Comparison of ENCODE assay signal across 15 cellular contexts in the genomic region with DNA sequence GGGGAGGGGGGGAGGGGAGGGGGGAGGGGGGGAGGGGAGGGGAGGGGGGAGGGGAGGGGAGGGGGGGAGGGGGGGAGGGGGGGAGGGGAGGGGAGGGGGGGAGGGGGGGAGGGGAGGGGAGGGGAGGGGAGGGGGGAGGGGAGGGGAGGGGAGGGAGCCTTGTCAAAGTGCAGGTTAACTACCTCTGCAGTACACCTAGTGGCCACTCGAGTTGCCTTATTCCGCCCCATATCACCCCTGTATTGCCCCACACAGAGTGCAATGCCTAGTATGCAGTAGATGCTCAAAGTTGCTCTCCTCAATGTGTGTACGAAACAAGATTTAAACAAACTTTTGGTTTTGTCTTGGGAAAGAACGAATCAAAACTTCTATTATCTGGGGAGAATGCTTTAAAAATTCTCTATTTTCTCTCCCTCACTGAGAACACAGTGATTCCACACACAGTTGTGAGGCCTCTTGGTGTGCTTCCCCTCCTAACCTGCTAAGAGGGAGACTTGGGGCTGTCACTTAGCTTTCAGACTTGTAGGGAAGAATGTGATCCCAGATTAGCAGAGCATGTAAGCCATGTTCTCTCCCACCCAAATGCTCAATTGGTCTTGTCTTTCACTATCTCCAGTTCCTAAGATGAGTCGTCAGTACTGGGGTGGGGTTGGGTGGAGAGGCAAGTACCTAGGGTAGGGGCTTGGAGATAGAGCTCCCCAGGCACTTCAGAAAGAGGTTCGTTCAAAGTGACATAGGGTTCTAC.
DNase-seq lines count a peak whose midpoint lies in the region; ATAC-seq and TF ChIP-seq lines count a peak whose summit lies in the region.
"Had no signal": no experiment of that assay in that cellular context is flagged by ENCODE, and none has a peak within 500 bp of the region (broad histone marks: within the 10 kb centered on the region; RNA-seq: fewer than 3 reads in every experiment).

No MANE protein-coding gene starts in this region.

- TF ChIP-seq CTCF in HCT116 (IDR thresholded peaks at IDR 0.05 in 2 of 3, conservative IDR thresholded peaks at IDR 0.05 in 1 of 3; ENCODE audit: borderline replicate concordance in 1 of 3, insufficient read depth in 1 of 3, low read depth in 2 of 3, low read length in 2 of 3), result peak in 2 of 3 experiments; percentile 8 to 15; a peak in 1 of 6 replicates
- no peak for TF ChIP-seq CTCF in RWPE2 (IDR thresholded peaks at IDR 0.05; ENCODE audit: poor library complexity, severe bottlenecking)

- no peaks in the 10 kb centered on the region for H3K79me2 ChIP-seq in HCT116 (ENCODE audit: insufficient read depth, low read length)

- DNase-seq in EL (peak; percentile 45), HCT116 (ENCODE audit: low read depth, low spot score) (peak; percentile 13), RWPE2 (ENCODE audit: low spot score) (no peak), myocyte (ENCODE audit: low read depth) (peak; percentile 21), Ammon's horn (ENCODE audit: low spot score) (no peak), SK-N-DZ (ENCODE audit: low spot score) (no peak)
- DNase-seq: NCI-H1105 treated with DMSO at 0.1 percent for 48 hours, NCI-H524 treated with DMSO at 0.1 percent for 48 hours, nucleus accumbens, spleen had no signal

- no TSS peak for BruUV-seq in HCT116 (replicated peaks; lab: Mats Ljungman, UMichigan)

- H3K4me3 ChIP-seq in HCT116 (replicated peaks in 1 of 2; ENCODE audit: low read depth in 1 of 2, low read length in 2 of 2) (no peak overlapping the region), RWPE2 (ENCODE audit: severe bottlenecking) (no peak overlapping the region)
- H3K4me3 ChIP-seq: coronary artery, esophagus muscularis mucosa, SJSA1, spleen, thoracic aorta had no signal

- POLR2A ChIA-PET in HCT116 (lab: Charles Lee), result no interaction called here

- ATAC-seq in HCT116, result peak; percentile 82
- ATAC-seq in RWPE2 (ENCODE audit: low read depth), result peak; percentile 41; the same call in 1 of the 3 replicates
- ATAC-seq in GM21390 (IDR thresholded peaks at IDR 0.05; ENCODE audit: unreplicated experiment), result no peak

- H3K4me2 ChIP-seq in HCT116 (ENCODE audit: low read length), result no peak overlapping the region

- RAD21 ChIA-PET in HCT116 (lab: Charles Lee; ENCODE audit: low non-redundant PET in 1 of 2, low total read pairs in 2 of 2, uncharacterized antibody in 2 of 2, unreplicated experiment in 2 of 2), result no interaction called here

- H3K4me1 ChIP-seq in HCT116 (ENCODE audit: control insufficient read depth in 1 of 2, insufficient read depth in 2 of 2, low read length in 2 of 2), result no peaks in the 10 kb centered on the region
- no peaks in the 10 kb centered on the region for H3K4me1 ChIP-seq in RWPE2 (ENCODE audit: insufficient read depth, poor library complexity, severe bottlenecking)

- no peaks in the 10 kb centered on the region for H3K9me2 ChIP-seq in HCT116 (ENCODE audit: insufficient read depth)

- no peak overlapping the region for H3K9ac ChIP-seq in HCT116 (ENCODE audit: low read length)

- CTCF ChIA-PET in HCT116 (lab: Charles Lee), result no interaction called here

- no peak overlapping the region for H2AFZ ChIP-seq in HCT116 (ENCODE audit: low read depth, low read length, poor library complexity, severe bottlenecking)

- no peaks in the 10 kb centered on the region for H3K36me3 ChIP-seq in HCT116 (ENCODE audit: control insufficient read depth in 1 of 2, insufficient read depth in 2 of 2, low read length in 2 of 2)
- no peaks in the 10 kb centered on the region for H3K36me3 ChIP-seq in RWPE2 (ENCODE audit: low read depth)
- H3K36me3 ChIP-seq: esophagus muscularis mucosa, SJSA1, spleen, thoracic aorta had no signal

- intact Hi-C loops in HCT116 (cut with micrococcal nuclease), result no loop called here

- no peaks in the 10 kb centered on the region for H3K9me3 ChIP-seq in HCT116 (ENCODE audit: control insufficient read depth in 1 of 2, insufficient read depth in 1 of 2, low read depth in 1 of 2, low read length in 2 of 2)
- H3K9me3 ChIP-seq in RWPE2 (ENCODE audit: severe bottlenecking), result no peaks in the 10 kb centered on the region
- H3K9me3 ChIP-seq: esophagus muscularis mucosa, SJSA1, spleen, thoracic aorta had no signal

- H4K20me1 ChIP-seq in HCT116 (ENCODE audit: insufficient read depth), result no peaks in the 10 kb centered on the region

- no peak for TF ChIP-seq RAD21 in HCT116 (IDR thresholded peaks at IDR 0.05; ENCODE audit: low read depth)

- TF ChIP-seq POLR2A in HCT116 (IDR thresholded peaks at IDR 0.05; ENCODE audit: borderline replicate concordance, extremely low read depth, insufficient read depth, insufficient read length), result no peak

- H3K27me3 ChIP-seq in HCT116 (ENCODE audit: insufficient read depth, low read length) (no peaks in the 10 kb centered on the region), RWPE2 (ENCODE audit: insufficient read depth, poor library complexity, severe bottlenecking) (no peaks in the 10 kb centered on the region)
- H3K27me3 ChIP-seq: esophagus muscularis mucosa, SJSA1 had no signal

- H3K27ac ChIP-seq in HCT116 (ENCODE audit: low read depth, low read length) (no peak overlapping the region), RWPE2 (ENCODE audit: poor library complexity, severe bottlenecking) (no peak overlapping the region)
- H3K27ac ChIP-seq: coronary artery, esophagus muscularis mucosa, SJSA1, spleen, thoracic aorta had no signal

TF ChIP-seq in HCT116, 20 proteins besides CTCF, POLR2A, EP300 and RAD21:
- TF ChIP-seq YY1 (IDR thresholded peaks at IDR 0.05; ENCODE audit: extremely low read depth, insufficient replicate concordance, low read depth, low read length), result no peak
- TF ChIP-seq ELF1 (IDR thresholded peaks at IDR 0.05; ENCODE audit: borderline replicate concordance, low read depth), result no peak
- no peak for TF ChIP-seq EZH2phosphoT487 (IDR thresholded peaks at IDR 0.05; ENCODE audit: borderline replicate concordance)
- TF ChIP-seq, protein P1, sequence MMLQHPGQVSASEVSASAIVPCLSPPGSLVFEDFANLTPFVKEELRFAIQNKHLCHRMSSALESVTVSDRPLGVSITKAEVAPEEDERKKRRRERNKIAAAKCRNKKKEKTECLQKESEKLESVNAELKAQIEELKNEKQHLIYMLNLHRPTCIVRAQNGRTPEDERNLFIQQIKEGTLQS (IDR thresholded peaks at IDR 0.05), result no peak
- no peak for TF ChIP-seq CEBPB (IDR thresholded peaks at IDR 0.05; ENCODE audit: low read depth)
- no peak for TF ChIP-seq SIN3A (IDR thresholded peaks at IDR 0.05; ENCODE audit: low read depth)
- TF ChIP-seq EGR1 (IDR thresholded peaks at IDR 0.05; ENCODE audit: low read depth), result no peak
- TF ChIP-seq, protein P2, sequence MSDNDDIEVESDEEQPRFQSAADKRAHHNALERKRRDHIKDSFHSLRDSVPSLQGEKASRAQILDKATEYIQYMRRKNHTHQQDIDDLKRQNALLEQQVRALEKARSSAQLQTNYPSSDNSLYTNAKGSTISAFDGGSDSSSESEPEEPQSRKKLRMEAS (IDR thresholded peaks at IDR 0.05), result no peak

Comparison
In these comparisons a context has a peak if more than half of its experiments do, and no peak if none do; other contexts are left out.
1. DNase-seq: peak in EL (single experiment), HCT116 (single experiment) and myocyte (single experiment); none in RWPE2 (single experiment), Ammon's horn (single experiment) and SK-N-DZ (single experiment).